ENCODE assay signal across 7 cellular contexts in the genomic region with DNA sequence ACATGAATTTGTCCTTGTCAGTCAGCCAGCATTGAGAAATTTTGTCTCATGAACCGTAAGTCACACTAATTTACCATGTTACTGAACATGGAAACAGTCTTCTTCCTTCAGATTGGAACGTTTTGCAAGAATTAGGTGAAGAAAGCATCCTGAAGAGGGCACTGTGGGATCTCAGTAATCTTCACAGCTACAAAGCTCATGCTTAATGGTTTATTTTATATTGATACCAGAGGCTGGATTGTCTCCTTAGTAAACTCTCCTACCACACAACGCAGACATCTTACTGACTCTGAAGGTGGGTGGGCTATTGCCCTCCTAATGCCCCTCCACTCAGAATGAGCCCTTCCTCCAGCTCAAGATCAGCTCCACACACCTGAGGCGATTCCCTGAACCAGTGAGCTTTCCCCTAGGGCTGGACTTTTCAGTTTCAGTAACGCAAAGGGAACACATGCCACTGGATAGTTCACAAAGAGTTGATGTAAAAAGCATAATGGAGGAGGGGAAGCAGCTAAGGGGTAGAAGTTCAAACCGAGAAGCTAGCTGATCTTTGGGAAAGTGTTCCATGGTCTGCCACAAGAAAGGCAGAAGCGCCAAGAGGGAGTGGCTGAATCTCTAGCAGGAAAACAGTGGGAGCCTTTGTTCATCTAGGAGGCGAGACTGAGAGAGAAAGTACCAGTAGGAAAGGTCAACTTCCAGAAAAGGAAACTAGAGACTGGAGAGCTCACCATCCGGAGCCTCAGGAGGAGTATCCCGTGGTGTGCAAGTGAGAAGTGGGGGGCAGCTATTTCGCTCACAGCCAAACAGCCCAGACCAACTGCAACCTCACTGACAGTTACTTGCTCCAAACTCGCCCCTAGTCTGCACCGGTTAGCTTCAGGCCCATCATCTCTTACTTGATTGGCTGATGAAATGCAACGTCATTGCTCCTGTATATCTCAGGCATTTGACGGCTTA. TPM values are rescaled to one million over a fixed set of nuclear protein-coding genes. Genes with fewer than 3 reads are reported as not detected.
DNase-seq lines count a peak whose midpoint lies in the region; TF ChIP-seq lines count a peak whose summit lies in the region.

A gene (minus strand): TSS at position 849 of the 954 bp plus-strand sequence. CDS start 7,425 bp downstream, outside the sequence.

- H3K36me3 Mint-ChIP-seq in stimulated activated naive CD8-positive, alpha-beta T cell treated with anti-CD3 and anti-CD28 coated beads, Interleukin-15, Interleukin-2, amounts not matched to agents 100 ng/mL and 50 ng/mL, for 24 hours (ENCODE audit: low read depth): no peaks in the 10 kb centered on the region

- peaks cover 31% of the 10 kb centered on the region for H3K4me1 Mint-ChIP-seq in stimulated activated naive CD8-positive, alpha-beta T cell treated with anti-CD3 and anti-CD28 coated beads, Interleukin-15, Interleukin-2, amounts not matched to agents 100 ng/mL and 50 ng/mL, for 24 hours (ENCODE audit: low read depth)

- no peaks in the 10 kb centered on the region for H4K20me1 ChIP-seq in SU-DHL-6 (ENCODE audit: low read depth, low read length)

- H3F3A ChIP-seq in SU-DHL-6 (ENCODE audit: insufficient read depth): peaks cover 12% of the 10 kb centered on the region

- H3K9me2 ChIP-seq in SU-DHL-6 (replicated peaks; ENCODE audit: insufficient read depth, low read length): no peaks in the 10 kb centered on the region

- H3K4me2 ChIP-seq in SU-DHL-6 (ENCODE audit: low read depth, low read length, poor library complexity, severe bottlenecking): peak within 1 kb of the TSS; percentile 49

- H3K27ac ChIP-seq in SU-DHL-6 (ENCODE audit: low read depth, low read length): peak within 1 kb of the TSS; percentile 41

- H3K9ac ChIP-seq in SU-DHL-6 (ENCODE audit: low read length): peak within 1 kb of the TSS; percentile 39

- H3K36me3 ChIP-seq in H7 (replicated peaks; ENCODE audit: control insufficient read depth, insufficient read depth, low read length): no peaks in the 10 kb centered on the region
- H3K36me3 ChIP-seq in SU-DHL-6 (ENCODE audit: low read length): no peaks in the 10 kb centered on the region

- peak within 1 kb of the TSS; percentile 50 for H3K4me3 Mint-ChIP-seq in stimulated activated naive CD8-positive, alpha-beta T cell treated with anti-CD3 and anti-CD28 coated beads, Interleukin-15, Interleukin-2, amounts not matched to agents 100 ng/mL and 50 ng/mL, for 24 hours

- peak within 1 kb of the TSS; percentile 88 for H2AFZ ChIP-seq in SU-DHL-6 (ENCODE audit: low read depth, low read length, severe bottlenecking)

- H3K27me3 ChIP-seq in H7 (ENCODE audit: control insufficient read depth, insufficient read depth, low read length) (no peaks in the 10 kb centered on the region), SU-DHL-6 (ENCODE audit: low read length) (no peaks in the 10 kb centered on the region)

- H3K9me3 Mint-ChIP-seq in stimulated activated naive CD8-positive, alpha-beta T cell treated with anti-CD3 and anti-CD28 coated beads, Interleukin-15, Interleukin-2, amounts not matched to agents 100 ng/mL and 50 ng/mL, for 24 hours: peaks cover 4% of the 10 kb centered on the region

- no peaks in the 10 kb centered on the region for H3K27me3 Mint-ChIP-seq in stimulated activated naive CD8-positive, alpha-beta T cell treated with anti-CD3 and anti-CD28 coated beads, Interleukin-15, Interleukin-2, amounts not matched to agents 100 ng/mL and 50 ng/mL, for 24 hours

- peak within 1 kb of the TSS; percentile 46 for H3K27ac Mint-ChIP-seq in stimulated activated naive CD8-positive, alpha-beta T cell treated with anti-CD3 and anti-CD28 coated beads, Interleukin-15, Interleukin-2, amounts not matched to agents 100 ng/mL and 50 ng/mL, for 24 hours

- H3K79me2 ChIP-seq in SU-DHL-6 (ENCODE audit: insufficient read depth, low read length): no peaks in the 10 kb centered on the region

- peak; percentile 14 for DNase-seq in GM04503 (ENCODE audit: low read depth)
- peak; percentile 36 for DNase-seq in H7
- peak; percentile 89 for DNase-seq in NAMALWA (ENCODE audit: low spot score)
- DNase-seq in dedifferentiated amniotic fluid mesenchymal stem cell (ENCODE audit: extremely low spot score): peak; percentile 45
- DNase-seq in left kidney (ENCODE audit: low read depth, low spot score): peak; percentile 92

- H3K4me3 ChIP-seq in H7 (ENCODE audit: insufficient read depth, low read depth, low read length): peak within 1 kb of the TSS; percentile 27; the same call in 1 of the 2 replicates
- peak within 1 kb of the TSS; percentile 18 for H3K4me3 ChIP-seq in SU-DHL-6 (ENCODE audit: insufficient read depth, low read length, poor library complexity, severe bottlenecking)

- peak; percentile 56 for TF ChIP-seq CTCF in SU-DHL-6 (IDR thresholded peaks at IDR 0.05; ENCODE audit: insufficient read depth, low read length, poor library complexity, severe bottlenecking)

- no peaks in the 10 kb centered on the region for H3K9me3 ChIP-seq in SU-DHL-6 (ENCODE audit: insufficient read depth, low read length)

RNA-seq across cellular contexts. Expression of the gene that starts here (rescaled TPM):
- total RNA-seq in H7 (2014; rRNA removed; shearing (Covaris generic)): 0.38 and 0.41 TPM in 2 replicates

Comparison
In these comparisons a context has a peak if more than half of its experiments do, and no peak if none do; other contexts are left out.
1. Peak in every context shown above with its lines: DNase-seq, H3K4me3 ChIP-seq and H3K27ac ChIP-seq.
2. Peak in DNase-seq and H3K4me3 ChIP-seq in H7; RNA of the gene not detected or under 1 TPM.
3. DNase-seq: peak in every context shown above with its lines; median percentile 92 in left kidney; 89 in NAMALWA; 45 in dedifferentiated amniotic fluid mesenchymal stem cell; 36 in H7; 14 in GM04503.